In genomic region chr7:158861936-158862704, GRCh38 we compare ENCODE assay signal across 13 cellular contexts. TPM values are rescaled to one million over a fixed set of nuclear protein-coding genes. Genes with fewer than 3 reads are reported as not detected.
DNase-seq lines count a peak whose midpoint lies in the region; ATAC-seq and TF ChIP-seq lines count a peak whose summit lies in the region.
"Had no signal": no experiment of that assay in that cellular context is flagged by ENCODE, and none has a peak within 500 bp of the region (broad histone marks: within the 10 kb centered on the region; RNA-seq: fewer than 3 reads in every experiment).

No MANE protein-coding gene starts in this region.

- peaks cover 5% of the 10 kb centered on the region for H3K36me3 Mint-ChIP-seq in activated T-helper 1 cell treated with anti-CD3 and anti-CD28 coated beads, Interleukin-12 subunit alpha, Interleukin-12 subunit beta, Interleukin-2, Interleukin-4 antibody, amounts not matched to agents 30 ng/mL and 10 ng/mL and 1 ng/mL, durations not matched to agents 14 hours and 24 hours and 36 hours (ENCODE audit: low read depth)
- H3K36me3 Mint-ChIP-seq in immature natural killer cell = no peaks in the 10 kb centered on the region

- TF ChIP-seq POLR2A in heart left ventricle (IDR thresholded peaks at IDR 0.05) = no peak
- no peak for TF ChIP-seq POLR2A in tibial nerve (IDR thresholded peaks at IDR 0.05)

- H3K4me1 ChIP-seq in heart left ventricle (peaks cover 16 to 56% (median 33%) of the 10 kb centered on the region in 12 donors), tibial nerve (peaks cover 0 to 40% (median 18%) of the 10 kb centered on the region in 4 donors)
- H3K4me1 ChIP-seq: BE2C had no signal

- no peak for TF ChIP-seq CTCF in heart left ventricle (IDR thresholded peaks at IDR 0.05)
- TF ChIP-seq CTCF in tibial nerve (IDR thresholded peaks at IDR 0.05) = no peak

- no peaks in the 10 kb centered on the region for H3K9me3 Mint-ChIP-seq in activated T-helper 1 cell treated with anti-CD3 and anti-CD28 coated beads, Interleukin-12 subunit alpha, Interleukin-12 subunit beta, Interleukin-2, Interleukin-4 antibody, amounts not matched to agents 30 ng/mL and 10 ng/mL and 1 ng/mL, durations not matched to agents 14 hours and 24 hours and 36 hours
- no peaks in the 10 kb centered on the region for H3K9me3 Mint-ChIP-seq in immature natural killer cell

- no peaks in the 10 kb centered on the region for H3K36me3 ChIP-seq in heart left ventricle
- no peaks in the 10 kb centered on the region for H3K36me3 ChIP-seq in tibial nerve
- H3K36me3 ChIP-seq: BE2C had no signal

- TF ChIP-seq EP300 in tibial nerve (IDR thresholded peaks at IDR 0.05) = no peak

- H3K9me3 ChIP-seq in heart left ventricle (no peaks in the 10 kb centered on the region), tibial nerve (no peaks in the 10 kb centered on the region)
- H3K9me3 ChIP-seq: BE2C had no signal

- H3K27me3 ChIP-seq in heart left ventricle = no peaks in the 10 kb centered on the region
- H3K27me3 ChIP-seq in tibial nerve = no peaks in the 10 kb centered on the region
- H3K27me3 ChIP-seq: BE2C had no signal

- 88 to 90% (median 89%) methylated on average over 11 of the region's 11 CpGs for WGBS in heart left ventricle, 4 donors
- 87 to 88% methylated on average over 11 of the region's 11 CpGs for WGBS in tibial nerve, 2 donors

- ATAC-seq in heart left ventricle (no peak), left ventricle myocardium superior (no peak), HG03565 (IDR thresholded peaks at IDR 0.05; ENCODE audit: unreplicated experiment) (no peak)

- peak overlapping the region; percentile 56 for H3K4me3 Mint-ChIP-seq in activated T-helper 1 cell treated with anti-CD3 and anti-CD28 coated beads, Interleukin-12 subunit alpha, Interleukin-12 subunit beta, Interleukin-2, Interleukin-4 antibody, amounts not matched to agents 30 ng/mL and 10 ng/mL and 1 ng/mL, durations not matched to agents 14 hours and 24 hours and 36 hours
- peak overlapping the region; percentile 26 to 93 (median 87) for H3K4me3 Mint-ChIP-seq in immature natural killer cell

- H3K27ac Mint-ChIP-seq in activated T-helper 1 cell treated with anti-CD3 and anti-CD28 coated beads, Interleukin-12 subunit alpha, Interleukin-12 subunit beta, Interleukin-2, Interleukin-4 antibody, amounts not matched to agents 30 ng/mL and 10 ng/mL and 1 ng/mL, durations not matched to agents 14 hours and 24 hours and 36 hours = no peak overlapping the region
- peak overlapping the region in 4 of 6 donors; percentile 57 to 87 (median 73) for H3K27ac Mint-ChIP-seq in immature natural killer cell

- H3K27ac ChIP-seq in heart left ventricle (peak overlapping the region; percentile 47 to 98 (median 91)), tibial nerve (peak overlapping the region in 3 of 4 donors; percentile 65 to 90 (median 85))

- intact Hi-C loops in heart left ventricle (cut with DNase I) (loop anchor here in 6 of 10 donors (5.0 to 10.0 kb wide), 4 partner anchors 35 to 157 kb away; partner anchors contain the start of genes ESYT2 (in 3 of the 6) and NCAPG2 (in 2 of the 6)), left ventricle myocardium superior (cut with micrococcal nuclease) (no loop called here)
- intact Hi-C loops in activated T-helper 1 cell treated with anti-CD3 and anti-CD28 coated beads, Interleukin-12 subunit alpha, Interleukin-12 subunit beta, Interleukin-2, Interleukin-4 antibody, amounts not matched to agents 30 ng/mL and 10 ng/mL and 1 ng/mL, durations not matched to agents 14 hours and 24 hours and 36 hours (cut with micrococcal nuclease) = loop anchor here (2.0 kb wide), 1 partner anchor 15 kb away; no protein-coding TSS in a partner anchor

- peaks cover 69% of the 10 kb centered on the region for H3K4me1 Mint-ChIP-seq in activated T-helper 1 cell treated with anti-CD3 and anti-CD28 coated beads, Interleukin-12 subunit alpha, Interleukin-12 subunit beta, Interleukin-2, Interleukin-4 antibody, amounts not matched to agents 30 ng/mL and 10 ng/mL and 1 ng/mL, durations not matched to agents 14 hours and 24 hours and 36 hours (ENCODE audit: low read depth)
- H3K4me1 Mint-ChIP-seq in immature natural killer cell = peaks cover 43 to 67% of the 10 kb centered on the region in 2 donors

- DNase-seq in heart left ventricle (no peak), left ventricle myocardium superior (no peak), immature natural killer cell (no peak), tibial nerve (ENCODE audit: low spot score in 2 of 2) (no peak), NCI-H226 (no peak), DMS 273 (lab: John Stamatoyannopoulos, UW; ENCODE audit: unreplicated experiment) (no peak)
- no peak for DNase-seq in activated T-helper 1 cell treated with anti-CD3 and anti-CD28 coated beads, Interleukin-12 subunit alpha, Interleukin-12 subunit beta, Interleukin-2, Interleukin-4 antibody, amounts not matched to agents 30 ng/mL and 10 ng/mL and 1 ng/mL, durations not matched to agents 14 hours and 24 hours and 36 hours (ENCODE audit: low spot score)
- DNase-seq: BE2C, GDM1, NCI-H1105 treated with DMSO at 0.1 percent for 48 hours, NCI-H82, SHP77 treated with DMSO at 0.1 percent for 48 hours had no signal

- H3K27me3 Mint-ChIP-seq in activated T-helper 1 cell treated with anti-CD3 and anti-CD28 coated beads, Interleukin-12 subunit alpha, Interleukin-12 subunit beta, Interleukin-2, Interleukin-4 antibody, amounts not matched to agents 30 ng/mL and 10 ng/mL and 1 ng/mL, durations not matched to agents 14 hours and 24 hours and 36 hours (ENCODE audit: insufficient read depth) = no peaks in the 10 kb centered on the region
- H3K27me3 Mint-ChIP-seq in immature natural killer cell (ENCODE audit: low read depth in 3 of 3) = peaks cover under 1 to 7% (median 5%) of the 10 kb centered on the region in 3 donors

- no peak overlapping the region for H3K4me3 ChIP-seq in heart left ventricle
- no peak overlapping the region for H3K4me3 ChIP-seq in tibial nerve

RNA-seq across cellular contexts. Expression of gene DYNC2I1, which starts 5.8 kb away (rescaled TPM):
- total RNA-seq in heart left ventricle (10 to 100 TPM; 15.1 to 25.7 (median 21.0) TPM), left ventricle myocardium superior (32.3 TPM), tibial nerve (10 to 100 TPM; 19.2 to 41.4 (median 25.9) TPM)
- polyA plus RNA-seq in heart left ventricle (10 to 100 TPM; 16.2 to 40.9 TPM), immature natural killer cell (10 to 100 TPM in 2 of 3 donors, 1 to 10 TPM in 1; 2.8 to 29.8 (median 28.7) TPM)
- total RNA-seq in activated T-helper 1 cell treated with anti-CD3 and anti-CD28 coated beads, Interleukin-12 subunit alpha, Interleukin-12 subunit beta, Interleukin-2, Interleukin-4 antibody, amounts not matched to agents 30 ng/mL and 10 ng/mL and 1 ng/mL, durations not matched to agents 14 hours and 24 hours and 36 hours = 11.7 and 16.7 TPM in 2 replicates

RNA-seq across cellular contexts. Expression of gene ESYT2, which starts 32.8 kb away (rescaled TPM):
- total RNA-seq in heart left ventricle (10 to 100 TPM; 42.8 to 91.8 (median 50.9) TPM), left ventricle myocardium superior (44.3 TPM), tibial nerve (100 to 1,000 TPM in 3 of 4 donors, 10 to 100 TPM in 1; 91.0 to 124 (median 114) TPM)
- polyA plus RNA-seq in heart left ventricle (10 to 100 TPM; 16.2 to 46.4 TPM), immature natural killer cell (10 to 100 TPM; 70.1 to 95.7 (median 84.0) TPM)
- 59.1 and 63.1 TPM in 2 replicates for total RNA-seq in activated T-helper 1 cell treated with anti-CD3 and anti-CD28 coated beads, Interleukin-12 subunit alpha, Interleukin-12 subunit beta, Interleukin-2, Interleukin-4 antibody, amounts not matched to agents 30 ng/mL and 10 ng/mL and 1 ng/mL, durations not matched to agents 14 hours and 24 hours and 36 hours
